ENCODE assay signal across 11 cellular contexts in genomic region chr17:17071531-17072360, GRCh38. TPM values are rescaled to one million over a fixed set of nuclear protein-coding genes. Genes with fewer than 3 reads are reported as not detected.
DNase-seq lines count a peak whose midpoint lies in the region; ATAC-seq and TF ChIP-seq lines count a peak whose summit lies in the region.
"Had no signal": no experiment of that assay in that cellular context is flagged by ENCODE, and none has a peak within 500 bp of the region (broad histone marks: within the 10 kb centered on the region; RNA-seq: fewer than 3 reads in every experiment).

No MANE protein-coding gene starts in this region.

- DNase-seq in DND-41 (no peak), Peyer's patch (peak in 2 of 3 donors; percentile 40 to 48), hepatocyte (ENCODE audit: low spot score) (no peak), sigmoid colon (peak; percentile 43), NCI-H1417 treated with DMSO at 0.1 percent for 48 hours (lab: John Stamatoyannopoulos, UW) (no peak)
- DNase-seq: COR-L47; GM23248; NCI-H2029 treated with DMSO at 0.1 percent for 48 hours; stimulated activated CD8-positive, alpha-beta memory T cell treated with anti-CD3 and anti-CD28 coated beads, Interleukin-4, amount 100 ng/mL, for 48 hours had no signal

- no peak overlapping the region for H3K9ac ChIP-seq in DND-41 (ENCODE audit: low read depth, low read length)
- H3K9ac ChIP-seq: GM23248 had no signal

- H3K36me3 ChIP-seq in DND-41 (ENCODE audit: insufficient read depth, low read length) = peaks cover 35% of the 10 kb centered on the region
- H3K36me3 ChIP-seq in Peyer's patch = peaks cover 0 to 10% (median 0%) of the 10 kb centered on the region in 3 donors
- no peaks in the 10 kb centered on the region for H3K36me3 ChIP-seq in hepatocyte (replicated peaks; ENCODE audit: insufficient read depth, low read depth)
- H3K36me3 ChIP-seq in sigmoid colon = no peaks in the 10 kb centered on the region

- intact Hi-C loops in sigmoid colon (cut with DNase I) = no loop called here

- TF ChIP-seq EP300 in sigmoid colon (IDR thresholded peaks at IDR 0.05) = no peak

- no peaks in the 10 kb centered on the region for H3K27me3 ChIP-seq in DND-41 (ENCODE audit: insufficient read depth, low read length, poor library complexity)
- no peaks in the 10 kb centered on the region for H3K27me3 ChIP-seq in Peyer's patch
- H3K27me3 ChIP-seq in hepatocyte = no peaks in the 10 kb centered on the region
- H3K27me3 ChIP-seq in sigmoid colon = no peaks in the 10 kb centered on the region

- no peaks in the 10 kb centered on the region for H3K4me1 ChIP-seq in DND-41 (ENCODE audit: insufficient read depth, low read length)
- peaks cover 0 to 67% (median 8%) of the 10 kb centered on the region in 4 donors for H3K4me1 ChIP-seq in Peyer's patch
- H3K4me1 ChIP-seq in hepatocyte (ENCODE audit: insufficient read depth) = peaks cover 26% of the 10 kb centered on the region
- H3K4me1 ChIP-seq in sigmoid colon = peaks cover 0 to 67% (median 47%) of the 10 kb centered on the region in 4 donors

- H3K9me3 ChIP-seq in DND-41 (ENCODE audit: insufficient read depth, low read length, severe bottlenecking) (no peaks in the 10 kb centered on the region), Peyer's patch (no peaks in the 10 kb centered on the region), hepatocyte (ENCODE audit: low read depth) (no peaks in the 10 kb centered on the region), sigmoid colon (no peaks in the 10 kb centered on the region)

- 93% methylated on average over 14 of the region's 14 CpGs for WGBS in hepatocyte (ENCODE audit: low lambda C conversion rate, missing lambda C conversion rate)
- WGBS in sigmoid colon, 2 donors = 82 to 84% methylated on average over 14 of the region's 14 CpGs

- ATAC-seq in DND-41 (ENCODE audit: insufficient read depth, low read depth) = no peak
- no peak for ATAC-seq in HG02981 (IDR thresholded peaks at IDR 0.05; ENCODE audit: unreplicated experiment)
- no peak for ATAC-seq in esophagus mucosa

- H3K79me2 ChIP-seq in DND-41 (ENCODE audit: insufficient read depth, low read length) = peaks cover 95% of the 10 kb centered on the region
- H3K79me2 ChIP-seq in hepatocyte = peaks cover 100% of the 10 kb centered on the region

- H2AFZ ChIP-seq in DND-41 (ENCODE audit: low read depth, low read length) (no peak overlapping the region), hepatocyte (no peak overlapping the region)
- H2AFZ ChIP-seq: GM23248 had no signal

- H3K4me2 ChIP-seq in DND-41 (ENCODE audit: insufficient read depth, low read length) (no peak overlapping the region), hepatocyte (peak overlapping the region; percentile 47)

- no peak for TF ChIP-seq POLR2A in Peyer's patch (IDR thresholded peaks at IDR 0.05)
- TF ChIP-seq POLR2A in sigmoid colon (IDR thresholded peaks at IDR 0.05) = no peak

- H3K4me3 ChIP-seq in DND-41 (ENCODE audit: low read depth in 1 of 2, low read length in 2 of 2) = no peak overlapping the region
- H3K4me3 ChIP-seq in Peyer's patch = no peak overlapping the region
- H3K4me3 ChIP-seq in hepatocyte = no peak overlapping the region
- H3K4me3 ChIP-seq in sigmoid colon = no peak overlapping the region
- H3K4me3 ChIP-seq: GM23248 had no signal

- no peak for TF ChIP-seq CTCF in DND-41 (IDR thresholded peaks at IDR 0.05; ENCODE audit: borderline replicate concordance, extremely low read depth, low read length, poor library complexity, severe bottlenecking)
- TF ChIP-seq CTCF in Peyer's patch (IDR thresholded peaks at IDR 0.05) = no peak
- TF ChIP-seq CTCF in hepatocyte (IDR thresholded peaks at IDR 0.05; ENCODE audit: poor library complexity) = no peak
- no peak for TF ChIP-seq CTCF in sigmoid colon (IDR thresholded peaks at IDR 0.05)

- H4K20me1 ChIP-seq in DND-41 (ENCODE audit: insufficient read depth, low read length) = peaks cover 75% of the 10 kb centered on the region
- H4K20me1 ChIP-seq in hepatocyte (ENCODE audit: insufficient read depth, poor library complexity, severe bottlenecking) = peaks cover 51% of the 10 kb centered on the region

- H3K9me2 ChIP-seq in hepatocyte (replicated peaks; ENCODE audit: insufficient read depth) = no peaks in the 10 kb centered on the region

- H3K27ac ChIP-seq in DND-41 (ENCODE audit: low read length) = peak overlapping the region; percentile 32; the same call in 1 of the 2 replicates
- H3K27ac ChIP-seq in Peyer's patch = peak overlapping the region in 3 of 4 donors; percentile 1 to 62 (median 61)
- H3K27ac ChIP-seq in hepatocyte = peak overlapping the region; percentile 60
- H3K27ac ChIP-seq in sigmoid colon = no peak overlapping the region
- H3K27ac ChIP-seq: GM23248 had no signal

RNA-seq across cellular contexts. Expression of gene MPRIP, which starts 29.5 kb away (rescaled TPM):
- total RNA-seq in Peyer's patch = 100 to 1,000 TPM; 141 to 305 (median 291) TPM
- 80.1 and 202 TPM in 2 replicates for total RNA-seq in hepatocyte
- 91.7 and 123 TPM in 2 replicates for polyA plus RNA-seq in hepatocyte
- total RNA-seq in sigmoid colon = 100 to 1,000 TPM in 1 of 4 donors, 10 to 100 TPM in 3; 59.6 to 101 (median 80.4) TPM
- polyA plus RNA-seq in sigmoid colon = 100 to 1,000 TPM in 1 of 3 donors, 10 to 100 TPM in 2; 43.2 to 113 (median 67.9) TPM
- 132 TPM for total RNA-seq in esophagus mucosa

Comparison
In these comparisons a context has a peak if more than half of its experiments do, and no peak if none do; other contexts are left out.
1. DNase-seq: peak in Peyer's patch (2 of 3) and sigmoid colon (single experiment); none in DND-41 (single experiment), hepatocyte (single experiment) and NCI-H1417 treated with DMSO at 0.1 percent for 48 hours (single experiment).
2. H3K27ac ChIP-seq: peak in DND-41 (single experiment), Peyer's patch (3 of 4) and hepatocyte (single experiment); none in sigmoid colon (0 of 4).